1 cellular context compared by ENCODE assay signal in genomic region chr5:151056367-151057306, GRCh38.
TF ChIP-seq lines count a peak whose summit lies in the region.

No MANE protein-coding gene starts in this region.

TF ChIP-seq in H1, 55 proteins besides CTCF, POLR2A, EP300 and RAD21:
- no peak for TF ChIP-seq JUND (IDR thresholded peaks at IDR 0.05; ENCODE audit: low read length)
- no peak for TF ChIP-seq CTBP2 (IDR thresholded peaks at IDR 0.05; ENCODE audit: borderline replicate concordance, insufficient read depth, insufficient read length, low read length)
- no peak for TF ChIP-seq EZH2 (IDR thresholded peaks at IDR 0.05; ENCODE audit: low read depth, low read length, severe bottlenecking)
TF ChIP-seq in H1: peak in this region for 0.
